25 cellular contexts compared by ENCODE assay signal in the genomic region with DNA sequence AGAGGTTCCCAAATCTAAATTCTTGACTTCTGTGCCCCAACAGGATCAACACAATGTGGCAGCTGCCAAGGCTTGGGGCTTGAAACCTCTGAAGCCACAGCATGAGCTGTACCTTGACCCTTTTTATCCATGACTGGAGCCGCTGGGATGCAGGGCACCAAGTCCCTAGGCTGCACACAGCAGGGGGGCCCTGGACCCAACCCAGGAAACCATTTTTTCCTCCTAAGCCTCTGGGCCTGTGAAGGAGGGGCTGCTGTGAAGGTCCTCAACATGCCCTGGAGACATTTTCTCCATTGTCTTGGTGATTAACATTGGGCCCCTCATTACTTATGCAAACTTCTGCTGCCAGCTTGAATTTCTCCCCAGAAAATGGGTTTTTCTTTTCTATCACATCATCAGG.
"Had no signal": no experiment of that assay in that cellular context is flagged by ENCODE, and none has a peak within 500 bp of the region (broad histone marks: within the 10 kb centered on the region; RNA-seq: fewer than 3 reads in every experiment).

No MANE protein-coding gene starts in this region.

- H3K79me2 ChIP-seq: parathyroid adenoma had no signal

- DNase-seq: natural killer cell; occipital lobe; ovary; psoas muscle; right cardiac atrium; right lobe of liver; sigmoid colon; small intestine; stimulated activated CD4-positive, alpha-beta T cell treated with anti-CD3 and anti-CD28 coated beads, Interleukin-15, amount 100 ng/mL, for 24 hours; stimulated activated CD4-positive, alpha-beta T cell treated with anti-CD3 and anti-CD28 coated beads, Interleukin-2, amount 100 ng/mL, for 24 hours; stimulated activated CD4-positive, alpha-beta T cell treated with anti-CD3 and anti-CD28 coated beads, Interleukin-2, amount 100 ng/mL, for 48 hours; stimulated activated CD4-positive, alpha-beta T cell treated with anti-CD3 and anti-CD28 coated beads, Interleukin-4, amount 100 ng/mL, for 24 hours; stimulated activated naive B cell treated with anti-CD40 and anti-IgM and Interleukin-4, amounts not matched to agents 10 μg/mL and 1 μg/mL and 100 μg/mL, for 72 hours; stimulated activated naive CD4-positive, alpha-beta T cell treated with Interleukin-2 at 50 U/mL for 16 hours; stomach; thyroid gland; trophoblast cell; upper lobe of left lung had no signal

- FAIRE-seq: small intestine, urothelium cell line had no signal

- H3K9me3 ChIP-seq: ovary, right lobe of liver, thoracic aorta, thyroid gland, vagina had no signal

- H3K4me3 ChIP-seq: neural progenitor cell, ovary, psoas muscle, right lobe of liver, sigmoid colon, stomach, thoracic aorta, thyroid gland, tibial nerve, upper lobe of left lung, vagina had no signal

- H3K36me3 ChIP-seq: neural progenitor cell, ovary, right lobe of liver, sigmoid colon, stomach, thoracic aorta, thyroid gland, tibial nerve, upper lobe of left lung, vagina had no signal

- H2AFZ ChIP-seq: neural progenitor cell, parathyroid adenoma had no signal

- H3K9ac ChIP-seq: neural progenitor cell, parathyroid adenoma had no signal

- H3K4me2 ChIP-seq: neural progenitor cell had no signal

- H3K4me1 ChIP-seq: neural progenitor cell, parathyroid adenoma, right lobe of liver, stomach, thyroid gland, tibial nerve, upper lobe of left lung, vagina had no signal

- ATAC-seq: natural killer cell; psoas muscle; right cardiac atrium; right lobe of liver; stimulated activated effector memory CD8-positive, alpha-beta T cell treated with anti-CD3 and anti-CD28 coated beads, Interleukin-12 subunit alpha, Interleukin-12 subunit beta, amount 100 ng/mL, for 72 hours; stimulated activated naive B cell treated with anti-CD40 and anti-IgM and Interleukin-4, amounts not matched to agents 10 μg/mL and 1 μg/mL and 100 μg/mL, for 72 hours had no signal

- H3K27me3 ChIP-seq: neural progenitor cell, ovary, right lobe of liver, sigmoid colon, stomach, thyroid gland, tibial nerve, upper lobe of left lung, vagina had no signal

- H3K27ac ChIP-seq: neural progenitor cell, ovary, parathyroid adenoma, psoas muscle, right lobe of liver, sigmoid colon, stomach, thoracic aorta, thyroid gland, tibial nerve, upper lobe of left lung, vagina had no signal
